In the genomic region with DNA sequence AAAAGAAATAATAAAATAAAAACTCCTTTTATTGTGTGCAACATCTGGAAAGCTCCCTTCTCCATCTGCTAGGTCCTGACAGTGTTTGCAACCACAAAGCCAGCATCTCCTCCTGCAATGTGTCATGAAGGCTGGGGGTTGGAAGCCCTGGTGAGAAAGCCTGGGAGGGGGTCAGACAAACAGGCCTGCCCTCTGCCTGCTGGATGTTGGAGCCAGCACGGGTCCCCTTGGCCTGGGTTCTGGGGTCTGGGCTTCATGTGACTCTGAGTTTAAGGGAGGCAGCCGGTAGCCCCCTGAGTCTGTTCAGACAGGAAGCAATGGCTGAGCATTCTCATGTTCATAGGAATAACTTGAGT, we compare ENCODE assay signal across 15 cellular contexts. TPM values are rescaled to one million over a fixed set of nuclear protein-coding genes. Genes with fewer than 3 reads are reported as not detected.
DNase-seq lines count a peak whose midpoint lies in the region; ATAC-seq and TF ChIP-seq lines count a peak whose summit lies in the region.
"Had no signal": no experiment of that assay in that cellular context is flagged by ENCODE, and none has a peak within 500 bp of the region (broad histone marks: within the 10 kb centered on the region; RNA-seq: fewer than 3 reads in every experiment).

No MANE protein-coding gene starts in this region.

- H3K36me3 Mint-ChIP-seq in CD4-positive, alpha-beta T cell (ENCODE audit: low read depth), result no peaks in the 10 kb centered on the region
- H3K36me3 Mint-ChIP-seq in nephron progenitor cell (ENCODE audit: low read depth), result no peaks in the 10 kb centered on the region

- H3K27ac ChIP-seq in CD4-positive, alpha-beta T cell (ENCODE audit: low read depth, low read length), result no peak overlapping the region
- H3K27ac ChIP-seq in HUES6 (ENCODE audit: low read depth, low read length), result peak overlapping the region; percentile 77; the same call in 1 of the 2 replicates
- H3K27ac ChIP-seq: epithelial cell of prostate had no signal

- H3K36me3 ChIP-seq in HUES6 (ENCODE audit: control insufficient read depth, insufficient read depth, low read length), result no peaks in the 10 kb centered on the region

- peaks cover 34% of the 10 kb centered on the region for H3K4me1 ChIP-seq in HUES6 (ENCODE audit: control insufficient read depth, insufficient read depth, low read length)

- H3K9me3 Mint-ChIP-seq in CD4-positive, alpha-beta T cell, result no peaks in the 10 kb centered on the region
- no peaks in the 10 kb centered on the region for H3K9me3 Mint-ChIP-seq in nephron progenitor cell

- CTCF ChIA-PET in CD4-positive, alpha-beta T cell (lab: Charles Lee), result no interaction called here

- no peaks in the 10 kb centered on the region for H3K9me3 ChIP-seq in CD4-positive, alpha-beta T cell (ENCODE audit: control insufficient read depth, low read length)
- no peaks in the 10 kb centered on the region for H3K9me3 ChIP-seq in HUES6 (ENCODE audit: control insufficient read depth, insufficient read depth, low read depth, low read length)

- POLR2A ChIA-PET in CD4-positive, alpha-beta T cell (lab: Charles Lee), result interaction anchor here (0.9 kb wide), 1 partner anchor 38 kb away, joined by 3 read pairs; no protein-coding TSS in a partner anchor

- TF ChIP-seq CTCF in CD4-positive, alpha-beta T cell (IDR thresholded peaks at IDR 0.05), result no peak
- TF ChIP-seq CTCF in cardiac fibroblast (IDR thresholded peaks at IDR 0.05; ENCODE audit: low read depth, low read length), result no peak
- TF ChIP-seq CTCF in nephron progenitor cell (IDR thresholded peaks at IDR 0.05), result no peak

- ATAC-seq in CD4-positive, alpha-beta T cell (ENCODE audit: poor library complexity), result no peak
- no peak for ATAC-seq in GM21576 (IDR thresholded peaks at IDR 0.05; ENCODE audit: unreplicated experiment)
- ATAC-seq in GM19328 (IDR thresholded peaks at IDR 0.05; ENCODE audit: unreplicated experiment), result no peak

- H3K27me3 ChIP-seq in CD4-positive, alpha-beta T cell (ENCODE audit: control insufficient read depth, insufficient read depth, low read length), result no peaks in the 10 kb centered on the region
- H3K27me3 ChIP-seq in HUES6 (ENCODE audit: control insufficient read depth, insufficient read depth, low read length), result no peaks in the 10 kb centered on the region

- H3K4me3 ChIP-seq in HUES6 (ENCODE audit: low read depth, low read length), result no peak overlapping the region; the same call in 1 of the 2 replicates
- no peak overlapping the region for H3K4me3 ChIP-seq in cardiac fibroblast (replicated peaks in 1 of 2; ENCODE audit: low read depth in 2 of 2, low read length in 2 of 2)

- intact Hi-C loops in CD4-positive, alpha-beta T cell (cut with DNase I, micrococcal nuclease), result no loop called here

- H3K4me3 Mint-ChIP-seq in CD4-positive, alpha-beta T cell, result peak overlapping the region; percentile 81
- peak overlapping the region; percentile 74 for H3K4me3 Mint-ChIP-seq in nephron progenitor cell

- peak overlapping the region; percentile 77 for H3K9ac ChIP-seq in HUES6 (ENCODE audit: low read length)

- no peak overlapping the region for H3K27ac Mint-ChIP-seq in CD4-positive, alpha-beta T cell
- peak overlapping the region; percentile 33 for H3K27ac Mint-ChIP-seq in nephron progenitor cell
- H3K27ac Mint-ChIP-seq: progenitor cell of endocrine pancreas had no signal

- DNase-seq in CD4-positive, alpha-beta T cell, result no peak
- DNase-seq in cardiac fibroblast (ENCODE audit: low read depth in 2 of 2), result peak; percentile 17 to 20
- peak; percentile 15 for DNase-seq in nephron progenitor cell
- DNase-seq in NCI-H2081 treated with DMSO at 0.1 percent for 48 hours (lab: John Stamatoyannopoulos, UW), result no peak
- DNase-seq in NCI-H510A treated with DMSO at 0.1 percent for 48 hours (lab: John Stamatoyannopoulos, UW), result no peak
- DNase-seq: DMS79, HCEC 1CT, kidney, NCI-H1436, T1000 had no signal

- H3K4me1 Mint-ChIP-seq in CD4-positive, alpha-beta T cell (ENCODE audit: low read depth), result peaks cover 37% of the 10 kb centered on the region
- H3K4me1 Mint-ChIP-seq in nephron progenitor cell, result peaks cover 53% of the 10 kb centered on the region

- H3K27me3 Mint-ChIP-seq in CD4-positive, alpha-beta T cell, result no peaks in the 10 kb centered on the region
- peaks cover 4% of the 10 kb centered on the region for H3K27me3 Mint-ChIP-seq in nephron progenitor cell (ENCODE audit: low read depth, poor library complexity)

RNA-seq across cellular contexts. Expression of a gene that starts 33.1 kb away (rescaled TPM):
- 10 to 100 TPM; 47.9 to 49.8 TPM for total RNA-seq in CD4-positive, alpha-beta T cell

Comparison
In these comparisons a context has a peak if more than half of its experiments do, and no peak if none do; other contexts are left out.
1. DNase-seq: peak in cardiac fibroblast (2 of 2) and nephron progenitor cell (single experiment); none in CD4-positive, alpha-beta T cell (0 of 10), NCI-H2081 treated with DMSO at 0.1 percent for 48 hours (single experiment) and NCI-H510A treated with DMSO at 0.1 percent for 48 hours (single experiment).